In the genomic region with DNA sequence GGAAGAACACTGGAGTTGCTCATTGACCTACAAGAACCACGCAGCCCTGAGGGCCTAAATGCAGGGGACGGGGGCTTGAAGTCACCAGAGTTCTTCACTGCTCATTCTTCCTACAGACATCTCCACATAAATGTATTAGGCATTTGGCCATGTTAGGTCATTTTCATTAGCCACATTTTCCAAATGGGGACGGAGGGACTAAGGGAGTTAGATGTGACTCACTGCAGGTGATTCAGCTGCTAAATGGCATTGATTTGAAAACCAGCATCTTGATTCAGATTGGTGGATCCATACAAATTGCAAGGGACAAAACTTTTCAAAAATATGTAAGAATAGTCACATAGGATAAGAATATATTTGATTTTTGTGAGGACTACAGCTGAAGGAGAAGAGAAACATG, we compare ENCODE assay signal across 22 cellular contexts. TPM values are rescaled to one million over a fixed set of nuclear protein-coding genes. Genes with fewer than 3 reads are reported as not detected.
DNase-seq lines count a peak whose midpoint lies in the region; ATAC-seq, FAIRE-seq and TF ChIP-seq lines count a peak whose summit lies in the region.
"Had no signal": no experiment of that assay in that cellular context is flagged by ENCODE, and none has a peak within 500 bp of the region (broad histone marks: within the 10 kb centered on the region; RNA-seq: fewer than 3 reads in every experiment).

No MANE protein-coding gene starts in this region.

- peak overlapping the region; percentile 13 for H2AFZ ChIP-seq in mammary epithelial cell (ENCODE audit: low read depth, low read length)

- CTCF ChIA-PET in mammary epithelial cell (lab: Charles Lee; ENCODE audit: low non-redundant PET) = no interaction called here
- CTCF ChIA-PET in MCF 10A (lab: Yijun Ruan, JAX) = interaction anchor here (0.6 to 1.0 kb wide), 2 partner anchors 9 to 90 kb away, joined by 3 to 4 read pairs; no protein-coding TSS in a partner anchor

- H3K4me1 ChIP-seq in mammary epithelial cell (ENCODE audit: insufficient read depth, low read length) (peaks cover 9% of the 10 kb centered on the region), kidney (ENCODE audit: control insufficient read depth in 1 of 2, insufficient read depth in 1 of 2, low read depth in 1 of 2, low read length in 2 of 2) (peaks cover 13 to 21% of the 10 kb centered on the region in 2 donors)

- DNase-seq in mammary epithelial cell (peak; percentile 22), MCF 10A (ENCODE audit: unreplicated experiment) (no peak), bronchial epithelial cell (ENCODE audit: low read depth) (peak; percentile 41), kidney (no peak), GOT3 (lab: John Stamatoyannopoulos, UW) (no peak), SKM-1 (lab: John Stamatoyannopoulos, UW; ENCODE audit: unreplicated experiment) (no peak)
- DNase-seq: AML-193, EL, H9, KG1, MV-4-11, NCI-H1105 treated with DMSO at 0.1 percent for 48 hours, NCI-H2029 treated with DMSO at 0.1 percent for 48 hours, NCI-H226, NCI-H510A treated with DMSO at 0.1 percent for 48 hours, NCI-H748 treated with DMSO at 0.1 percent for 48 hours had no signal

- no peak overlapping the region for H3K4me3 Mint-ChIP-seq in MCF 10A (ENCODE audit: unreplicated experiment)
- H3K4me3 Mint-ChIP-seq: H9 had no signal

- TF ChIP-seq CTCF in mammary epithelial cell (conservative IDR thresholded peaks at IDR 0.05 in 1 of 2, IDR thresholded peaks at IDR 0.05 in 1 of 2; ENCODE audit: extremely low read depth in 1 of 2, insufficient read depth in 1 of 2, low read depth in 1 of 2, low read length in 2 of 2) (no peak), MCF 10A (IDR thresholded peaks at IDR 0.05; ENCODE audit: unreplicated experiment) (no peak), bronchial epithelial cell (IDR thresholded peaks at IDR 0.05; ENCODE audit: insufficient read depth, low read length, severe bottlenecking) (no peak), kidney (IDR thresholded peaks at IDR 0.05; ENCODE audit: borderline replicate concordance, extremely low read depth, insufficient read depth) (no peak)

- H3K9ac ChIP-seq in mammary epithelial cell (ENCODE audit: insufficient read depth, low read length) = no peak overlapping the region
- H3K9ac ChIP-seq in kidney (ENCODE audit: low read length in 2 of 2) = no peak overlapping the region

- no peak overlapping the region for H3K27ac ChIP-seq in mammary epithelial cell (ENCODE audit: insufficient read depth, low read depth, low read length)
- peak overlapping the region; percentile 22 to 62 for H3K27ac ChIP-seq in kidney (ENCODE audit: low read depth in 2 of 2, low read length in 2 of 2)
- H3K27ac ChIP-seq: 22Rv1, C4-2B had no signal

- in situ Hi-C loops in mammary epithelial cell (cut with MboI; ENCODE audit: low sequenced_read_pairs in 2 of 2) = no loop called here

- no peak overlapping the region for H3K4me3 ChIP-seq in mammary epithelial cell (replicated peaks in 1 of 3; ENCODE audit: insufficient read depth in 1 of 3, low read depth in 2 of 3, low read length in 3 of 3)
- no peak overlapping the region for H3K4me3 ChIP-seq in bronchial epithelial cell (ENCODE audit: low read depth, low read length)
- peak overlapping the region in 1 of 2 donors; percentile 10 for H3K4me3 ChIP-seq in kidney (ENCODE audit: low read length in 2 of 2)

- no peaks in the 10 kb centered on the region for H3K4me1 Mint-ChIP-seq in MCF 10A (ENCODE audit: insufficient read depth, unreplicated experiment)

- dilution Hi-C loops in mammary epithelial cell (cut with HindIII; ENCODE audit: low sequenced_read_pairs) = no loop called here

- no peak for ATAC-seq in HG02970 (IDR thresholded peaks at IDR 0.05; ENCODE audit: low FRiP score, unreplicated experiment)
- no peak for ATAC-seq in GM18870 (IDR thresholded peaks at IDR 0.05; ENCODE audit: unreplicated experiment)
- ATAC-seq: SK-N-SH treated with all-trans-retinoic acid at 6 μM for 48 hours had no signal

- no peaks in the 10 kb centered on the region for H3K9me3 ChIP-seq in mammary epithelial cell (replicated peaks; ENCODE audit: insufficient read depth, low read length)
- no peaks in the 10 kb centered on the region for H3K9me3 ChIP-seq in kidney (ENCODE audit: control insufficient read depth in 1 of 2, low read length in 2 of 2)

- no TSS peak for BruUV-seq in mammary epithelial cell (replicated peaks; lab: Mats Ljungman, UMichigan)
- no TSS peak for BruUV-seq in MCF 10A (replicated peaks; lab: Mats Ljungman, UMichigan)

- H3K27me3 ChIP-seq in mammary epithelial cell (ENCODE audit: insufficient read depth, low read length) (no peaks in the 10 kb centered on the region), bronchial epithelial cell (ENCODE audit: control insufficient read depth, insufficient read depth, low read length) (no peaks in the 10 kb centered on the region)

- no peaks in the 10 kb centered on the region for H3K36me3 ChIP-seq in mammary epithelial cell (ENCODE audit: insufficient read depth, low read length)
- H3K36me3 ChIP-seq in bronchial epithelial cell (ENCODE audit: control insufficient read depth, insufficient read depth, low read length) = no peaks in the 10 kb centered on the region
- no peaks in the 10 kb centered on the region for H3K36me3 ChIP-seq in kidney (ENCODE audit: control insufficient read depth in 1 of 2, insufficient read depth in 2 of 2, low read length in 2 of 2)

- H3K36me3 Mint-ChIP-seq in MCF 10A (ENCODE audit: insufficient read depth, unreplicated experiment) = peaks cover 7% of the 10 kb centered on the region

- 21% methylated on average over 3 of the region's 3 CpGs for WGBS in mammary epithelial cell (ENCODE audit: low coverage, missing lambda C conversion rate)

- POLR2A ChIA-PET in MCF 10A (lab: Yijun Ruan, JAX) = interaction anchor here (0.9 to 1.4 kb wide), 2 partner anchors 9 to 24 kb away, joined by 3 to 4 read pairs; no protein-coding TSS in a partner anchor

- no peaks in the 10 kb centered on the region for H4K20me1 ChIP-seq in mammary epithelial cell (ENCODE audit: insufficient read depth, low read length)

- no peaks in the 10 kb centered on the region for H3K9me3 Mint-ChIP-seq in MCF 10A (ENCODE audit: unreplicated experiment)

- no peak overlapping the region for H3K4me2 ChIP-seq in mammary epithelial cell (ENCODE audit: insufficient read depth, low read depth, low read length)

- intact Hi-C loops in mammary epithelial cell (cut with micrococcal nuclease) (no loop called here), MCF 10A (cut with micrococcal nuclease) (no loop called here), kidney (cut with DNase I) (no loop called here)

- no peak for FAIRE-seq in bronchial epithelial cell (lab: Jason Lieb, UNC)
- no peak for FAIRE-seq in kidney (lab: Jason Lieb, UNC)
- FAIRE-seq: HTR-8/SVneo had no signal

- H3K27me3 Mint-ChIP-seq in MCF 10A (ENCODE audit: insufficient read depth, unreplicated experiment) = no peaks in the 10 kb centered on the region

- H3K27ac Mint-ChIP-seq in MCF 10A (ENCODE audit: low read depth, unreplicated experiment) = no peak overlapping the region
- H3K27ac Mint-ChIP-seq: H9 had no signal

- no peaks in the 10 kb centered on the region for H3K79me2 ChIP-seq in mammary epithelial cell (ENCODE audit: insufficient read depth, low read length)

RNA-seq across cellular contexts. Expression of a gene that starts 25.2 kb away (rescaled TPM):
- 10 to 100 TPM; 52.7 to 75.5 TPM for total RNA-seq in mammary epithelial cell
- 80.2 TPM for polyA plus RNA-seq in mammary epithelial cell
- polyA minus RNA-seq in mammary epithelial cell = 109 TPM
- total RNA-seq in MCF 10A (2022) = 46.0 and 56.1 TPM in 2 replicates
- 26.9 and 28.0 TPM in 2 replicates for total RNA-seq in bronchial epithelial cell
- total RNA-seq in kidney = 40.2 TPM
- 34.5 TPM for polyA plus RNA-seq in kidney (ENCODE audit: insufficient read depth, low read depth, low replicate concordance)

Comparison
In these comparisons a context has a peak if more than half of its experiments do, and no peak if none do; other contexts are left out.
1. DNase-seq: peak in mammary epithelial cell (single experiment) and bronchial epithelial cell (single experiment); none in MCF 10A (single experiment), kidney (single experiment), GOT3 (single experiment) and SKM-1 (single experiment).